28 cellular contexts compared by ENCODE assay signal in genomic region chr12:75533239-75533638, GRCh38.
"Had no signal": no experiment of that assay in that cellular context is flagged by ENCODE, and none has a peak within 500 bp of the region (broad histone marks: within the 10 kb centered on the region; RNA-seq: fewer than 3 reads in every experiment).

No MANE protein-coding gene starts in this region.

- H3K36me3 Mint-ChIP-seq: immature natural killer cell; memory B cell; naive thymus-derived CD4-positive, alpha-beta T cell; neural progenitor cell; stimulated activated effector memory CD8-positive, alpha-beta T cell treated with anti-CD3 and anti-CD28 coated beads, Interleukin-12 subunit alpha, Interleukin-12 subunit beta, amount 100 ng/mL, for 72 hours had no signal

- ATAC-seq: left lobe of liver; mucosa of descending colon; naive thymus-derived CD4-positive, alpha-beta T cell; sciatic nerve; stimulated activated effector memory CD8-positive, alpha-beta T cell treated with anti-CD3 and anti-CD28 coated beads, Interleukin-12 subunit alpha, Interleukin-12 subunit beta, amount 100 ng/mL, for 72 hours had no signal

- H3K27ac Mint-ChIP-seq: immature natural killer cell; memory B cell; naive thymus-derived CD4-positive, alpha-beta T cell; nephron; neural progenitor cell; progenitor cell of endocrine pancreas; stimulated activated effector memory CD8-positive, alpha-beta T cell treated with anti-CD3 and anti-CD28 coated beads, Interleukin-12 subunit alpha, Interleukin-12 subunit beta, amount 100 ng/mL, for 72 hours had no signal

- H3K9me3 Mint-ChIP-seq: immature natural killer cell; memory B cell; naive thymus-derived CD4-positive, alpha-beta T cell; nephron; neural progenitor cell; stimulated activated effector memory CD8-positive, alpha-beta T cell treated with anti-CD3 and anti-CD28 coated beads, Interleukin-12 subunit alpha, Interleukin-12 subunit beta, amount 100 ng/mL, for 72 hours had no signal

- H3K4me1 Mint-ChIP-seq: immature natural killer cell; memory B cell; naive thymus-derived CD4-positive, alpha-beta T cell; neural progenitor cell; stimulated activated effector memory CD8-positive, alpha-beta T cell treated with anti-CD3 and anti-CD28 coated beads, Interleukin-12 subunit alpha, Interleukin-12 subunit beta, amount 100 ng/mL, for 72 hours had no signal

- H3K27me3 ChIP-seq: esophagus muscularis mucosa, neural progenitor cell, right atrium auricular region, stomach, thyroid gland, upper lobe of left lung had no signal

- FAIRE-seq: endothelial cell of umbilical vein, urothelium cell line had no signal

- H3K4me3 ChIP-seq: coronary artery, esophagus muscularis mucosa, lung, mucosa of descending colon, neural progenitor cell, right atrium auricular region, stomach, thyroid gland, upper lobe of left lung had no signal

- H3K9ac ChIP-seq: neural progenitor cell, parathyroid adenoma had no signal

- H3K4me2 ChIP-seq: neural progenitor cell had no signal

- H3K79me2 ChIP-seq: parathyroid adenoma had no signal

- H3K4me1 ChIP-seq: esophagus muscularis mucosa, neural progenitor cell, parathyroid adenoma, right atrium auricular region, stomach, thyroid gland, upper lobe of left lung had no signal

- H3K9me3 ChIP-seq: esophagus muscularis mucosa, mucosa of descending colon, right atrium auricular region, stomach, thyroid gland, upper lobe of left lung had no signal

- DNase-seq: dermis blood vessel endothelial cell; effector memory CD4-positive, alpha-beta T cell; foreskin melanocyte; hypothalamus; immature natural killer cell; islet precursor cell; mucosa of descending colon; naive thymus-derived CD4-positive, alpha-beta T cell; stimulated activated CD4-positive, alpha-beta T cell treated with anti-CD3 and anti-CD28 coated beads, Interleukin-2, amount 100 ng/mL, for 24 hours; stimulated activated CD4-positive, alpha-beta T cell treated with anti-CD3 and anti-CD28 coated beads, Interleukin-4, amount 100 ng/mL, for 24 hours; stimulated activated naive CD4-positive, alpha-beta T cell treated with Interleukin-2 at 50 U/mL for 16 hours; stomach; thyroid gland; upper lobe of left lung had no signal

- H3K4me3 Mint-ChIP-seq: immature natural killer cell; memory B cell; naive thymus-derived CD4-positive, alpha-beta T cell; nephron; neural progenitor cell; stimulated activated effector memory CD8-positive, alpha-beta T cell treated with anti-CD3 and anti-CD28 coated beads, Interleukin-12 subunit alpha, Interleukin-12 subunit beta, amount 100 ng/mL, for 72 hours had no signal

- H3K27ac ChIP-seq: coronary artery, esophagus muscularis mucosa, neural progenitor cell, parathyroid adenoma, right atrium auricular region, stomach, thyroid gland, upper lobe of left lung had no signal

- H3K36me3 ChIP-seq: esophagus muscularis mucosa, neural progenitor cell, right atrium auricular region, stomach, thyroid gland, upper lobe of left lung had no signal

- H3K27me3 Mint-ChIP-seq: progenitor cell of endocrine pancreas had no signal

- H2AFZ ChIP-seq: neural progenitor cell, parathyroid adenoma had no signal
